In the genomic region with DNA sequence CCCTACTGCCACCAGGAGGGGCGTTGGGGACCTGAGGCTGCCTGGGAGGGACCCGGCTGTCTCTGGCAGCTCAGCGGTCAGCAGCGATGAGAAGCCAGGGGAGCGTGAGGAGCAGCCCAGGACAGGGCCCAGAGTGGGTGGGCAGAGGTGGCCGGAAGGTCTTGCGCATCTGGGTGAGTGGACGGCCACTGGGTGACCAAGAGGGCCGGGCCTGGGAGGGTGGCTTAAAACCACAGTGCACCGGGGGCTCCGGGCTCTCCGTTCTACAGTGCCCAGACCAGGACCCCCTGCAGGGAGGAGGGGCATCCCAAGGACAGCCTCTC, we compare ENCODE assay signal across 22 cellular contexts. TPM values are rescaled to one million over a fixed set of nuclear protein-coding genes. Genes with fewer than 3 reads are reported as not detected.
DNase-seq lines count a peak whose midpoint lies in the region; ATAC-seq and TF ChIP-seq lines count a peak whose summit lies in the region.
"Had no signal": no experiment of that assay in that cellular context is flagged by ENCODE, and none has a peak within 500 bp of the region (broad histone marks: within the 10 kb centered on the region; RNA-seq: fewer than 3 reads in every experiment).

No MANE protein-coding gene starts in this region.

- POLR2A ChIA-PET in RWPE1 (lab: Yijun Ruan, JAX; ENCODE audit: low non-redundant PET): no interaction called here

- ATAC-seq in right cardiac atrium (peak in 1 of 2 donors; percentile 0), left lung (no peak)
- ATAC-seq: body of pancreas; stimulated activated effector memory CD8-positive, alpha-beta T cell treated with anti-CD3 and anti-CD28 coated beads, Interleukin-12 subunit alpha, Interleukin-12 subunit beta, amount 100 ng/mL, for 72 hours had no signal

- H3K4me1 ChIP-seq in BLaER1 treated with 17β-estradiol and CSF1 and Interleukin-3, amounts not matched to agents 10 nM and 100 nM: peaks cover 55 to 77% (median 73%) of the 10 kb centered on the region in 10 experiments
- H3K4me1 ChIP-seq in right cardiac atrium (ENCODE audit: control insufficient read depth, insufficient read depth, low read length) (peaks cover 12% of the 10 kb centered on the region), suprapubic skin (peaks cover 59% of the 10 kb centered on the region), left lung (peaks cover 31 to 50% of the 10 kb centered on the region in 2 donors)
- H3K4me1 ChIP-seq: body of pancreas, colonic mucosa, parathyroid adenoma had no signal

- TF ChIP-seq CTCF in RWPE1 (conservative IDR thresholded peaks at IDR 0.05; ENCODE audit: low read depth): no peak
- no peak for TF ChIP-seq CTCF in suprapubic skin (IDR thresholded peaks at IDR 0.05)
- no peak for TF ChIP-seq CTCF in left lung (IDR thresholded peaks at IDR 0.05)

- H3K9me3 ChIP-seq in BLaER1 treated with 17β-estradiol and CSF1 and Interleukin-3, amounts not matched to agents 10 nM and 100 nM (replicated peaks in 1 of 11): no peaks in the 10 kb centered on the region
- no peaks in the 10 kb centered on the region for H3K9me3 ChIP-seq in right cardiac atrium (ENCODE audit: control insufficient read depth, low read length)
- H3K9me3 ChIP-seq in suprapubic skin: no peaks in the 10 kb centered on the region
- H3K9me3 ChIP-seq in left lung: no peaks in the 10 kb centered on the region
- H3K9me3 ChIP-seq: body of pancreas, colonic mucosa, SK-N-SH had no signal

- no peak for TF ChIP-seq POLR2A in suprapubic skin (IDR thresholded peaks at IDR 0.05)

- H3K36me3 ChIP-seq in BLaER1 treated with 17β-estradiol and CSF1 and Interleukin-3, amounts not matched to agents 10 nM and 100 nM: peaks cover 51 to 90% (median 77%) of the 10 kb centered on the region in 11 experiments
- H3K36me3 ChIP-seq in suprapubic skin (peaks cover 36% of the 10 kb centered on the region), left lung (peaks cover 0 to 56% of the 10 kb centered on the region in 2 donors)

- DNase-seq in RWPE1 (ENCODE audit: low spot score) (no peak), right cardiac atrium (no peak), suprapubic skin (ENCODE audit: low spot score in 2 of 2) (no peak), DMS153 (lab: John Stamatoyannopoulos, UW) (no peak), NCI-H2227 (lab: John Stamatoyannopoulos, UW; ENCODE audit: unreplicated experiment) (no peak), NCI-H2029 treated with DMSO at 0.1 percent for 48 hours (lab: John Stamatoyannopoulos, UW) (no peak), left lung (no peak)
- DNase-seq: activated CD4-positive, alpha-beta T cell treated with anti-CD3 and anti-CD28 coated beads, Interleukin-2, amount 50 U/mL, for 1 hour; activated naive CD8-positive, alpha-beta T cell treated with anti-CD3 and anti-CD28 coated beads for 36 hours; body of pancreas; CD4-positive, CD25-positive, alpha-beta regulatory T cell; colonic mucosa; DMS 273 treated with DMSO at 0.1 percent for 48 hours; NCI-H510A treated with DMSO at 0.1 percent for 48 hours; NK-92 treated with Interleukin-12 subunit alpha and Interleukin-12 subunit beta, amount 100 ng/mL, for 24 hours; SK-N-SH; stimulated activated CD4-positive, alpha-beta T cell treated with anti-CD3 and anti-CD28 coated beads, Interleukin-1b, Interleukin-23, amount 100 ng/mL, for 48 hours had no signal

- no peak overlapping the region for H3K4me3 ChIP-seq in BLaER1 treated with 17β-estradiol and CSF1 and Interleukin-3, amounts not matched to agents 10 nM and 100 nM
- H3K4me3 ChIP-seq in right cardiac atrium (ENCODE audit: low read length) (no peak overlapping the region), suprapubic skin (peak overlapping the region; percentile 6), left lung (no peak overlapping the region)
- H3K4me3 ChIP-seq: body of pancreas, colonic mucosa had no signal

- 54% methylated on average over 12 of the region's 12 CpGs for WGBS in right cardiac atrium
- 71% methylated on average over 2 of the region's 12 CpGs for WGBS in suprapubic skin

- peak overlapping the region in 9 of 11 experiments; percentile 15 to 52 (median 42); a peak in 14 of 22 replicates for H3K4me2 ChIP-seq in BLaER1 treated with 17β-estradiol and CSF1 and Interleukin-3, amounts not matched to agents 10 nM and 100 nM
- H3K4me2 ChIP-seq: SK-N-SH had no signal

- peaks cover 71 to 100% (median 95%) of the 10 kb centered on the region in 11 experiments for H4K20me1 ChIP-seq in BLaER1 treated with 17β-estradiol and CSF1 and Interleukin-3, amounts not matched to agents 10 nM and 100 nM

- no peaks in the 10 kb centered on the region for H3K27me3 ChIP-seq in BLaER1 treated with 17β-estradiol and CSF1 and Interleukin-3, amounts not matched to agents 10 nM and 100 nM
- H3K27me3 ChIP-seq in right cardiac atrium (ENCODE audit: control insufficient read depth, insufficient read depth) (no peaks in the 10 kb centered on the region), suprapubic skin (no peaks in the 10 kb centered on the region), left lung (no peaks in the 10 kb centered on the region)
- H3K27me3 ChIP-seq: body of pancreas, colonic mucosa had no signal

- peak overlapping the region in 2 of 11 experiments; percentile 18 to 23; a peak in 3 of 22 replicates for H3K27ac ChIP-seq in BLaER1 treated with 17β-estradiol and CSF1 and Interleukin-3, amounts not matched to agents 10 nM and 100 nM
- H3K27ac ChIP-seq in RWPE1: peak overlapping the region; percentile 100
- peak overlapping the region; percentile 8 for H3K27ac ChIP-seq in right cardiac atrium (ENCODE audit: low read length)
- no peak overlapping the region for H3K27ac ChIP-seq in suprapubic skin
- no peak overlapping the region for H3K27ac ChIP-seq in left lung
- H3K27ac ChIP-seq: body of pancreas, colonic mucosa, HL-60, parathyroid adenoma, VCaP had no signal

- TF ChIP-seq EP300 in suprapubic skin (IDR thresholded peaks at IDR 0.05): no peak

- intact Hi-C loops in right cardiac atrium (cut with DNase I): no loop called here
- intact Hi-C loops in left lung (cut with DNase I): no loop called here

- CTCF ChIA-PET in RWPE1 (lab: Yijun Ruan, JAX): no interaction called here

- peak overlapping the region in 8 of 11 experiments; percentile 42 to 69 (median 54); a peak in 8 of 22 replicates for H3K9ac ChIP-seq in BLaER1 treated with 17β-estradiol and CSF1 and Interleukin-3, amounts not matched to agents 10 nM and 100 nM
- H3K9ac ChIP-seq: parathyroid adenoma, SK-N-SH had no signal

RNA-seq across cellular contexts. Expression of gene INF2, which starts 10.0 kb away (rescaled TPM):
- total RNA-seq in right cardiac atrium: 10 to 100 TPM; 36.2 to 46.4 (median 42.3) TPM
- 36.6 TPM for polyA plus RNA-seq in right cardiac atrium
- total RNA-seq in suprapubic skin: 100 to 1,000 TPM in 1 of 4 donors, 10 to 100 TPM in 3; 52.1 to 126 (median 81.8) TPM
- total RNA-seq in left lung: 100 to 1,000 TPM; 111 to 120 TPM

RNA-seq across cellular contexts. Expression of gene ADSS1, which starts 24.6 kb away (rescaled TPM):
- 100 to 1,000 TPM; 156 to 212 (median 188) TPM for total RNA-seq in right cardiac atrium
- 217 TPM for polyA plus RNA-seq in right cardiac atrium
- total RNA-seq in suprapubic skin: 10 to 100 TPM in 2 of 4 donors, 1 to 10 TPM in 2; 2.8 to 12.4 (median 9.0) TPM
- total RNA-seq in left lung: 1 to 10 TPM; 5.2 to 5.3 TPM

RNA-seq across cellular contexts. Expression of gene SIVA1, which starts 53.6 kb away (rescaled TPM):
- total RNA-seq in right cardiac atrium (10 to 100 TPM; 74.6 to 88.5 (median 85.1) TPM), suprapubic skin (100 to 1,000 TPM in 3 of 4 donors, 10 to 100 TPM in 1; 94.0 to 159 (median 142) TPM), left lung (10 to 100 TPM; 59.2 to 69.5 TPM)
- 201 TPM for polyA plus RNA-seq in right cardiac atrium

Comparison
In these comparisons a context has a peak if more than half of its experiments do, and no peak if none do; other contexts are left out.
1. H3K27ac ChIP-seq: peak in RWPE1 (single experiment) and right cardiac atrium (single experiment); none in suprapubic skin (single experiment) and left lung (0 of 2).
2. RNA of gene ADSS1, which starts 24.6 kb away (total RNA-seq): 156 to 212 TPM in right cardiac atrium; 2.8 to 12.4 TPM in suprapubic skin and 5.2 to 5.3 TPM in left lung; every median in the first group is over 10 times any median in the second.